17 cellular contexts compared by ENCODE assay signal in the genomic region with DNA sequence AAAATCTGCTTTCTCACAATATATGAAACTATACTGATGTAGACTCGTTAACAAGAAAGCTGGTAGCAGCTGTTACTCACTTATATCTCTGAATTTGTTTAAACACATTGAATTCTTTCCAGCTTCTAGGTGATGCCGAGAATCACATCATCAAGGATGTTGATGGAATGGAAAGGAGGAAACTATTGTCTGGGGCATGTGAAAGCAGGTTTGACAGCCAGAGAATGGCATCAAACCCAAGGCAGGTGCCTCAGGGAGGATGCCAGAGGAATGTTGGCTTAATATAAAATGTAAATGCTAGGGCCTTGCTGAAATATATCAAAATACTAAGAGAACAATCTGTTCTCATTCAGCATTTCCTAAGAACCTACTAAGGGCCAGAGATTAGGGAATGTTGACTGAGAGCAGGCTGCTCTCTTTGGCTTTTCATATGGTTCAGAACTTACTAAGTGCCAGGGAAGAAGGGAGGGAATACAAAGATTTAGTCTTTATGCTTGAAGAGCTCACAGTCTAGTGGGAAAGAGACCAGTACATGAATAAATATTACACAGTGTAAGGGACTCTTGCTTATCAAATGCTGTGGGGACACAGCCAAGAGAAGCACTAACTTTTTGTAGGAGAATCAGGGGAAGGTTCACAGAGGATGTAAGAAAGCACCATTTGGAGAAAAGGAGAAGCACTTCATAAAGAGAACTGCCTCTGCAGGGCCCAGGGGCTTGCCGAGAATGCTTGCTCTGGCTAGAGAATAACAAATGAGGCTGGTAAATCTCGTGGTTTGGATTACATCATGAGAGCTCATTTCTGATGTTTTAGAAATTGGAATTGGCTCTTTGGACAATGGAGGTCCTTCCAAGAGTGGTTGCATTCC. TPM values are rescaled to one million over a fixed set of nuclear protein-coding genes. Genes with fewer than 3 reads are reported as not detected.
A peak's percentile ranks its signal among the peaks of the same experiment; 100 is the strongest.
DNase-seq lines count a peak whose midpoint lies in the region; ATAC-seq and TF ChIP-seq lines count a peak whose summit lies in the region.
"Had no signal": no experiment of that assay in that cellular context is flagged by ENCODE, and none has a peak within 500 bp of the region (broad histone marks: within the 10 kb centered on the region; RNA-seq: fewer than 3 reads in every experiment).

No MANE protein-coding gene starts in this region.

- no peak overlapping the region for H3K14ac ChIP-seq in IMR-90 (replicated peaks; ENCODE audit: low read depth, low read length)

- H3K4me3 ChIP-seq in IMR-90 (ENCODE audit: insufficient read depth, low read depth, low read length) (no peak overlapping the region), body of pancreas (no peak overlapping the region), stomach (no peak overlapping the region)
- H3K4me3 ChIP-seq: upper lobe of right lung had no signal

- H3K36me3 Mint-ChIP-seq in naive thymus-derived CD8-positive, alpha-beta T cell, result no peaks in the 10 kb centered on the region
- H3K36me3 Mint-ChIP-seq: activated naive CD8-positive, alpha-beta T cell treated with anti-CD3 and anti-CD28 coated beads, Interleukin-2, amount 10 ng/mL, durations not matched to agents 7 days and 5 days had no signal

- H3K27me3 ChIP-seq in IMR-90 (ENCODE audit: control insufficient read depth, insufficient read depth, low read length), result peaks cover 14% of the 10 kb centered on the region
- no peaks in the 10 kb centered on the region for H3K27me3 ChIP-seq in body of pancreas
- no peaks in the 10 kb centered on the region for H3K27me3 ChIP-seq in stomach
- H3K27me3 ChIP-seq: neutrophil, upper lobe of right lung had no signal

- CTCF ChIA-PET in IMR-90 (lab: Yijun Ruan, JAX), result interaction anchor here (0.6 to 1.7 kb wide), 2 partner anchors 162 to 206 kb away, joined by 3 to 6 read pairs; no protein-coding TSS in a partner anchor

- H3K4ac ChIP-seq in IMR-90 (ENCODE audit: low read depth, low read length), result no peak overlapping the region

- DNase-seq in IMR-90 (peak; percentile 61), body of pancreas (peak in 1 of 4 donors; percentile 8), left cardiac atrium (peak; percentile 14), stomach (no peak), LoVo (ENCODE audit: low spot score) (no peak)
- DNase-seq in naive thymus-derived CD8-positive, alpha-beta T cell, result no peak
- DNase-seq: activated CD4-positive, alpha-beta T cell treated with anti-CD3 and anti-CD28 coated beads, Interleukin-2, amount 10 ng/mL, durations not matched to agents 24 days and 14 days; activated naive CD8-positive, alpha-beta T cell treated with anti-CD3 and anti-CD28 coated beads, Interleukin-2, amount 10 ng/mL, durations not matched to agents 7 days and 5 days; activated T-cell treated with anti-CD3 and anti-CD28 coated beads, Interleukin-2, amount 50 U/mL, for 24 hours; dermis blood vessel endothelial cell; NCI-H2029 treated with DMSO at 0.1 percent for 48 hours; NCI-H82; stimulated activated CD4-positive, alpha-beta T cell treated with anti-CD3 and anti-CD28 coated beads, Interleukin-4, amount 100 ng/mL, for 24 hours; upper lobe of right lung had no signal

- peaks cover 0 to 2% (median 0%) of the 10 kb centered on the region in 9 donors for H3K9me3 Mint-ChIP-seq in naive thymus-derived CD8-positive, alpha-beta T cell
- H3K9me3 Mint-ChIP-seq: activated CD4-positive, alpha-beta T cell treated with anti-CD3 and anti-CD28 coated beads, Interleukin-2, amount 10 ng/mL, durations not matched to agents 24 days and 14 days; activated naive CD8-positive, alpha-beta T cell treated with anti-CD3 and anti-CD28 coated beads, Interleukin-2, amount 10 ng/mL, durations not matched to agents 7 days and 5 days; activated T-cell treated with anti-CD3 and anti-CD28 coated beads, Interleukin-2, amount 50 U/mL, for 24 hours had no signal

- H3K36me3 ChIP-seq in IMR-90 (ENCODE audit: control insufficient read depth, insufficient read depth, low read length) (no peaks in the 10 kb centered on the region), body of pancreas (replicated peaks in 1 of 2; ENCODE audit: insufficient read depth in 1 of 2, low read depth in 2 of 2) (no peaks in the 10 kb centered on the region), stomach (no peaks in the 10 kb centered on the region)
- H3K36me3 ChIP-seq: neutrophil, upper lobe of right lung had no signal

- no TSS peak for BruUV-seq in IMR-90 (replicated peaks; lab: Mats Ljungman, UMichigan)

- H3K27ac ChIP-seq in IMR-90 (ENCODE audit: insufficient read depth, low read length) (no peak overlapping the region), body of pancreas (no peak overlapping the region), stomach (peak overlapping the region in 3 of 5 donors; percentile 0 to 64 (median 39))
- H3K27ac ChIP-seq: neutrophil, upper lobe of right lung had no signal

- POLR2A ChIA-PET in IMR-90 (lab: Charles Lee; ENCODE audit: unreplicated experiment), result no interaction called here
- POLR2A ChIA-PET in naive thymus-derived CD8-positive, alpha-beta T cell (lab: Charles Lee), result no interaction called here

- no peak overlapping the region for H2BK5ac ChIP-seq in IMR-90 (ENCODE audit: low read depth, low read length, poor library complexity, severe bottlenecking)

- dilution Hi-C loops in IMR-90 (cut with HindIII; ENCODE audit: low sequenced_read_pairs, unreplicated experiment), result no loop called here

- H2BK120ac ChIP-seq in IMR-90 (ENCODE audit: low read depth, low read length), result no peak overlapping the region

- ATAC-seq in IMR-90 (ENCODE audit: low read depth) (peak; percentile 32), body of pancreas (peak; percentile 30), left cardiac atrium (peak; percentile 67 to 71), HG02970 (IDR thresholded peaks at IDR 0.05; ENCODE audit: low FRiP score, unreplicated experiment) (no peak), GM19328 (IDR thresholded peaks at IDR 0.05; ENCODE audit: unreplicated experiment) (no peak)
- no peak for ATAC-seq in naive thymus-derived CD8-positive, alpha-beta T cell
- ATAC-seq: upper lobe of right lung had no signal

- H4K8ac ChIP-seq in IMR-90 (ENCODE audit: low read depth in 2 of 2, low read length in 2 of 2), result no peak overlapping the region

- H3K18ac ChIP-seq in IMR-90 (ENCODE audit: low read depth, low read length), result no peak overlapping the region

- H2AK5ac ChIP-seq in IMR-90 (ENCODE audit: low read depth, low read length), result no peak overlapping the region

- no peak overlapping the region for H3K4me2 ChIP-seq in IMR-90 (ENCODE audit: low read depth, low read length)

- H2AK9ac ChIP-seq in IMR-90 (replicated peaks; ENCODE audit: low read depth, low read length, poor library complexity), result no peak overlapping the region

- no CpG with 5 or more reads among the region's 4 CpGs for WGBS in IMR-90 (ENCODE audit: extremely low coverage in 2 of 2, insufficient read length in 1 of 2), 2 experiments
- 65 to 74% methylated on average over 4 of the region's 4 CpGs for WGBS in body of pancreas, 2 donors
- WGBS in stomach, 5 donors, result 57 to 68% (median 61%) methylated on average over 4 of the region's 4 CpGs

- TF ChIP-seq EP300 in stomach (IDR thresholded peaks at IDR 0.05), result no peak

- in situ Hi-C loops in IMR-90 (cut with MboI; ENCODE audit: low sequenced_read_pairs), result no loop called here

- no peaks in the 10 kb centered on the region for H3K79me1 ChIP-seq in IMR-90 (ENCODE audit: low read depth in 1 of 2, low read length in 2 of 2)

- no peaks in the 10 kb centered on the region for H3K9me3 ChIP-seq in IMR-90 (ENCODE audit: control insufficient read depth, insufficient read depth, low read length)
- no peaks in the 10 kb centered on the region for H3K9me3 ChIP-seq in body of pancreas
- H3K9me3 ChIP-seq in stomach, result no peaks in the 10 kb centered on the region
- H3K9me3 ChIP-seq: neutrophil, upper lobe of right lung had no signal

- H3K4me3 Mint-ChIP-seq in naive thymus-derived CD8-positive, alpha-beta T cell, result no peak overlapping the region
- H3K4me3 Mint-ChIP-seq: activated CD4-positive, alpha-beta T cell treated with anti-CD3 and anti-CD28 coated beads, Interleukin-2, amount 10 ng/mL, durations not matched to agents 24 days and 14 days; activated naive CD8-positive, alpha-beta T cell treated with anti-CD3 and anti-CD28 coated beads, Interleukin-2, amount 10 ng/mL, durations not matched to agents 7 days and 5 days; activated T-cell treated with anti-CD3 and anti-CD28 coated beads, Interleukin-2, amount 50 U/mL, for 24 hours had no signal

- H3K27ac Mint-ChIP-seq in naive thymus-derived CD8-positive, alpha-beta T cell, result no peak overlapping the region
- H3K27ac Mint-ChIP-seq: activated CD4-positive, alpha-beta T cell treated with anti-CD3 and anti-CD28 coated beads, Interleukin-2, amount 10 ng/mL, durations not matched to agents 24 days and 14 days; activated naive CD8-positive, alpha-beta T cell treated with anti-CD3 and anti-CD28 coated beads, Interleukin-2, amount 10 ng/mL, durations not matched to agents 7 days and 5 days; activated T-cell treated with anti-CD3 and anti-CD28 coated beads, Interleukin-2, amount 50 U/mL, for 24 hours had no signal

- no peaks in the 10 kb centered on the region for H3K9me1 ChIP-seq in IMR-90 (ENCODE audit: insufficient read depth, low read length)

- H3K4me1 ChIP-seq in IMR-90 (ENCODE audit: control insufficient read depth, insufficient read depth, low read length), result no peaks in the 10 kb centered on the region
- H3K4me1 ChIP-seq in body of pancreas, result no peaks in the 10 kb centered on the region
- H3K4me1 ChIP-seq in stomach, result peaks cover 0 to 8% (median 0%) of the 10 kb centered on the region in 4 donors
- H3K4me1 ChIP-seq: upper lobe of right lung had no signal

- H2BK15ac ChIP-seq in IMR-90 (ENCODE audit: low read depth, low read length), result no peak overlapping the region

- TF ChIP-seq CTCF in IMR-90 (conservative IDR thresholded peaks at IDR 0.05; ENCODE audit: low read depth, low read length) (no peak), body of pancreas (IDR thresholded peaks at IDR 0.05) (no peak), stomach (IDR thresholded peaks at IDR 0.05) (no peak)

- TF ChIP-seq POLR2A in IMR-90 (IDR thresholded peaks at IDR 0.05; ENCODE audit: low read depth, low read length), result no peak
- no peak for TF ChIP-seq POLR2A in body of pancreas (IDR thresholded peaks at IDR 0.05)
- no peak for TF ChIP-seq POLR2A in stomach (IDR thresholded peaks at IDR 0.05)

- H3K9ac ChIP-seq in IMR-90 (ENCODE audit: low read depth, low read length), result no peak overlapping the region

- peaks cover 0 to 2% (median 0%) of the 10 kb centered on the region in 5 donors for H3K27me3 Mint-ChIP-seq in naive thymus-derived CD8-positive, alpha-beta T cell
- H3K27me3 Mint-ChIP-seq: activated CD4-positive, alpha-beta T cell treated with anti-CD3 and anti-CD28 coated beads, Interleukin-2, amount 10 ng/mL, durations not matched to agents 24 days and 14 days; activated naive CD8-positive, alpha-beta T cell treated with anti-CD3 and anti-CD28 coated beads, Interleukin-2, amount 10 ng/mL, durations not matched to agents 7 days and 5 days; activated T-cell treated with anti-CD3 and anti-CD28 coated beads, Interleukin-2, amount 50 U/mL, for 24 hours had no signal

- H2AFZ ChIP-seq in IMR-90 (replicated peaks; ENCODE audit: low read length, poor library complexity), result no peak overlapping the region

- H3K56ac ChIP-seq in IMR-90 (ENCODE audit: extremely low read depth, insufficient read depth, low read length), result no peak overlapping the region

- H3K4me1 Mint-ChIP-seq in naive thymus-derived CD8-positive, alpha-beta T cell, result no peaks in the 10 kb centered on the region
- H3K4me1 Mint-ChIP-seq: activated CD4-positive, alpha-beta T cell treated with anti-CD3 and anti-CD28 coated beads, Interleukin-2, amount 10 ng/mL, durations not matched to agents 24 days and 14 days; activated naive CD8-positive, alpha-beta T cell treated with anti-CD3 and anti-CD28 coated beads, Interleukin-2, amount 10 ng/mL, durations not matched to agents 7 days and 5 days had no signal

- H3K23ac ChIP-seq in IMR-90 (ENCODE audit: low read depth, low read length), result no peak overlapping the region

- H2BK20ac ChIP-seq in IMR-90 (ENCODE audit: low read depth, low read length), result no peak overlapping the region

- H4K5ac ChIP-seq in IMR-90 (ENCODE audit: low read depth, low read length), result no peak overlapping the region

- no peak for TF ChIP-seq RAD21 in IMR-90 (IDR thresholded peaks at IDR 0.05; ENCODE audit: low read length)

- intact Hi-C loops in IMR-90 (cut with micrococcal nuclease), result no loop called here
- intact Hi-C loops in body of pancreas (cut with DNase I), result no loop called here
- intact Hi-C loops in left cardiac atrium (cut with DNase I), result no loop called here
- intact Hi-C loops in stomach (cut with DNase I; ENCODE audit: low total_unique reads), result no loop called here

- H4K91ac ChIP-seq in IMR-90 (ENCODE audit: insufficient read depth, low read depth, low read length), result no peak overlapping the region

- H4K20me1 ChIP-seq in IMR-90 (ENCODE audit: insufficient read depth, low read length), result no peaks in the 10 kb centered on the region

RNA-seq across cellular contexts. Expression of gene SLIT2, which starts 14.7 kb away (rescaled TPM):
- total RNA-seq in IMR-90 (2012; rRNA removed), result 13.6 and 18.1 TPM in 2 replicates
- 13.0 and 14.3 TPM in 2 replicates for polyA plus RNA-seq in IMR-90 (2012; rRNA removed)
- 5.3 and 5.6 TPM in 2 replicates for polyA plus RNA-seq in IMR-90 (2012; cell fraction: cytosol; rRNA removed)
- polyA plus RNA-seq in IMR-90 (2012; cell fraction: nucleus; rRNA removed; ENCODE audit: low replicate concordance), result 8.3 and 13.5 TPM in 2 replicates
- total RNA-seq in body of pancreas, result 1 to 10 TPM; 3.1 to 5.6 TPM
- total RNA-seq in left cardiac atrium, result 10 to 100 TPM; 11.2 to 14.9 TPM
- total RNA-seq in stomach, result 10 to 100 TPM in 2 of 5 donors, 1 to 10 TPM in 3; 4.1 to 57.3 (median 9.6) TPM
- 1 to 10 TPM; 2.1 to 4.6 (median 2.6) TPM for polyA plus RNA-seq in stomach
- total RNA-seq in naive thymus-derived CD8-positive, alpha-beta T cell, result not detected
- polyA plus RNA-seq in naive thymus-derived CD8-positive, alpha-beta T cell, result not detected
- total RNA-seq: activated naive CD8-positive, alpha-beta T cell treated with anti-CD3 and anti-CD28 coated beads, Interleukin-2, amount 10 ng/mL, durations not matched to agents 7 days and 5 days had no signal

Comparison
In these comparisons a context has a peak if more than half of its experiments do, and no peak if none do; other contexts are left out.
1. ATAC-seq: peak in IMR-90 (single experiment), body of pancreas (single experiment) and left cardiac atrium (2 of 2); none in HG02970 (single experiment), naive thymus-derived CD8-positive, alpha-beta T cell (0 of 2) and GM19328 (single experiment).
2. DNase-seq: peak in IMR-90 (single experiment) and left cardiac atrium (single experiment); none in stomach (single experiment), naive thymus-derived CD8-positive, alpha-beta T cell (0 of 10) and LoVo (single experiment).
3. H3K27ac ChIP-seq: peak in stomach (3 of 5); none in IMR-90 (single experiment) and body of pancreas (0 of 4).
4. RNA of gene SLIT2, which starts 14.7 kb away (total RNA-seq): 11.2 to 14.9 TPM in left cardiac atrium, 13.6 to 18.1 TPM in IMR-90, 4.1 to 57.3 TPM in stomach and 3.1 to 5.6 TPM in body of pancreas; not detected in naive thymus-derived CD8-positive, alpha-beta T cell; every median in the first group is over 4 times any median in the second.